In the genomic region with DNA sequence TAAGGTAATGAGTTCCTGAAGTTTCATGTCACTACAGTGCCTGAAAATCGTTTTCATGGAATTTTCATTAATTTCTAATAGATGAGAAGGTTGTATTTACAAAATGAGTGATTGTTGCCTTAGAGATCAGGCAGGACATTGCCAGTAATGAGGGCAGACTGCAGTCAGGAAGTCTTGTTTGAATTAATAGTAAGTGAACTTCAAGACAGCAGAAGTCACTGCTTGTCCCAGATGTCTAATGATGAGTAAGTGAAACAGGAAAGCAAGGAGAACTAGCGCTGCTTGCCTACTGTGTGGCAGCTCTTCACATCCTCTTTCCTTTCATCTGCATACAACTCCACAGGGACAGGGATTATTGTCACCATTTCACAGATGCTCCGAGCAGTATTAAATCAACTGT, we compare ENCODE assay signal across 9 cellular contexts.
"Had no signal": no experiment of that assay in that cellular context is flagged by ENCODE, and none has a peak within 500 bp of the region (broad histone marks: within the 10 kb centered on the region; RNA-seq: fewer than 3 reads in every experiment).

No MANE protein-coding gene starts in this region.

- H3K36me3 ChIP-seq: lower lobe of right lung, pancreas had no signal

- H3K27ac ChIP-seq: lower lobe of right lung, skin epidermis had no signal

- H3K9me3 ChIP-seq: body of pancreas, lower lobe of right lung, pancreas had no signal

- DNase-seq: activated T-cell treated with anti-CD3 and anti-CD28 coated beads, Interleukin-2, amount 50 U/mL, for 1 hour; body of pancreas; hippocampal formation; left cardiac atrium; lower lobe of right lung; naive B cell; pancreas; T-helper 2 cell had no signal

- H3K27me3 ChIP-seq: body of pancreas, pancreas had no signal

- ATAC-seq: body of pancreas, left cardiac atrium had no signal

- H3K4me3 ChIP-seq: body of pancreas, lower lobe of right lung, pancreas, skin epidermis had no signal

- H3K4me1 ChIP-seq: lower lobe of right lung, pancreas had no signal
